In the genomic region with DNA sequence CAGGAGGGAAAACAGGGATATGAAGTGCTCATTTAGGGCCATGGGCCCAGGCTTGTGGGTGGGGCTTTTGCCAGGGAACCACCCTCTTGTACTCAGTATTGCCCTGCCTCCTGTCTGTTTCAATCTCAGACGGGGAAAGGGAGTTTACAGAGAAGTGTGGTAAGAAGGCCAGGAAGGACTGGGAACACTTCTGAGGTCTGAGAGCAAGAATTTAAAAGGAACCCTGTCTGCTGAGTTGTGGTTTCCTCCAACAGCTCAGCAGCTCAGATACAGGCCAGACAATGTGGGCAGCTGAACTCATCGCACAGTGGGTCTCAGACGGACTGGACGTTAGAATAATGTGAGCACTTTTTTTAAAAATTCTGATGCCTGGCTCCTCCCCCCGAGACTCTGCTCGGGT, we compare ENCODE assay signal across 17 cellular contexts.
DNase-seq lines count a peak whose midpoint lies in the region; ATAC-seq and TF ChIP-seq lines count a peak whose summit lies in the region.
"Had no signal": no experiment of that assay in that cellular context is flagged by ENCODE, and none has a peak within 500 bp of the region (broad histone marks: within the 10 kb centered on the region; RNA-seq: fewer than 3 reads in every experiment).

No MANE protein-coding gene starts in this region.

- H3K18ac ChIP-seq in neuronal stem cell (ENCODE audit: low read length), result no peak overlapping the region

- no peak overlapping the region for H3K4me3 Mint-ChIP-seq in activated CD8-positive, alpha-beta T cell treated with anti-CD3 and anti-CD28 coated beads for 36 hours

- H3K9ac ChIP-seq in BLaER1, result no peak overlapping the region
- no peak overlapping the region for H3K9ac ChIP-seq in neuronal stem cell (ENCODE audit: low read depth, low read length, poor library complexity)

- no peak overlapping the region for H3K23ac ChIP-seq in neuronal stem cell (ENCODE audit: low read depth, low read length, poor library complexity)

- peaks cover 23% of the 10 kb centered on the region for H3K4me1 Mint-ChIP-seq in activated CD8-positive, alpha-beta T cell treated with anti-CD3 and anti-CD28 coated beads for 36 hours (ENCODE audit: low read depth)

- no peak overlapping the region for H4K91ac ChIP-seq in neuronal stem cell (ENCODE audit: low read depth, low read length, poor library complexity)

- POLR2A ChIA-PET in activated CD8-positive, alpha-beta T cell treated with anti-CD3 and anti-CD28 coated beads for 36 hours (lab: Charles Lee), result interaction anchor here (0.6 to 1.7 kb wide), 3 partner anchors 9 to 27 kb away, joined by 3 read pairs; no protein-coding TSS in a partner anchor

- WGBS in neuronal stem cell (ENCODE audit: extremely low coverage in 2 of 2, insufficient read length in 2 of 2, insufficient replicate concordance in 1 of 2), 2 donors, result no CpG with 5 or more reads among the region's 6 CpGs

- peaks cover 1% of the 10 kb centered on the region for H3K9me3 Mint-ChIP-seq in activated CD8-positive, alpha-beta T cell treated with anti-CD3 and anti-CD28 coated beads for 36 hours

- H3K4me3 ChIP-seq in BLaER1, result peak overlapping the region; percentile 27; the same call in 1 of the 2 replicates
- no peak overlapping the region for H3K4me3 ChIP-seq in neuronal stem cell (ENCODE audit: low read length in 2 of 2)
- H3K4me3 ChIP-seq: ovary, SJSA1 had no signal

- H4K8ac ChIP-seq in neuronal stem cell (ENCODE audit: low read depth, low read length), result no peak overlapping the region

- H3K36me3 ChIP-seq in BLaER1 (no peaks in the 10 kb centered on the region), neuronal stem cell (replicated peaks in 1 of 2; ENCODE audit: control insufficient read depth in 2 of 2, insufficient read depth in 2 of 2, low read length in 2 of 2) (no peaks in the 10 kb centered on the region)
- H3K36me3 ChIP-seq: ovary, SJSA1 had no signal

- H3K27ac ChIP-seq in BLaER1, result no peak overlapping the region; the same call in 1 of the 2 replicates
- no peak overlapping the region for H3K27ac ChIP-seq in neuronal stem cell (replicated peaks; ENCODE audit: low read length)
- H3K27ac ChIP-seq: ovary, SJSA1 had no signal

- no peak overlapping the region for H2BK5ac ChIP-seq in neuronal stem cell (ENCODE audit: low read length)

- intact Hi-C loops in activated CD8-positive, alpha-beta T cell treated with anti-CD3 and anti-CD28 coated beads for 36 hours (cut with micrococcal nuclease), result no loop called here
- intact Hi-C loops in Right ventricle myocardium inferior (cut with DNase I), result no loop called here

- H2AFZ ChIP-seq in neuronal stem cell (ENCODE audit: low read length), result no peak overlapping the region

- H3K14ac ChIP-seq in neuronal stem cell (ENCODE audit: low read length), result no peak overlapping the region

- TF ChIP-seq CTCF in activated CD8-positive, alpha-beta T cell treated with anti-CD3 and anti-CD28 coated beads for 36 hours (IDR thresholded peaks at IDR 0.05), result no peak

- H3K4ac ChIP-seq in neuronal stem cell (ENCODE audit: low read length), result no peak overlapping the region

- no peaks in the 10 kb centered on the region for H3K36me3 Mint-ChIP-seq in activated CD8-positive, alpha-beta T cell treated with anti-CD3 and anti-CD28 coated beads for 36 hours (ENCODE audit: low read depth)

- in situ Hi-C loops in KBM-7 (cut with MboI; ENCODE audit: low pct_unique_long_range_greater_than_20kb, low sequenced_read_pairs), result no loop called here

- no peaks in the 10 kb centered on the region for H4K20me1 ChIP-seq in BLaER1

- H3K79me1 ChIP-seq in neuronal stem cell (ENCODE audit: low read depth, low read length), result no peaks in the 10 kb centered on the region

- no peaks in the 10 kb centered on the region for H3K27me3 Mint-ChIP-seq in activated CD8-positive, alpha-beta T cell treated with anti-CD3 and anti-CD28 coated beads for 36 hours

- no peaks in the 10 kb centered on the region for H3K27me3 ChIP-seq in BLaER1
- H3K27me3 ChIP-seq in neuronal stem cell (ENCODE audit: control insufficient read depth in 3 of 3, insufficient read depth in 3 of 3, low read depth in 1 of 3, low read length in 3 of 3), result no peaks in the 10 kb centered on the region
- H3K27me3 ChIP-seq: ovary, SJSA1 had no signal

- CTCF ChIA-PET in activated CD8-positive, alpha-beta T cell treated with anti-CD3 and anti-CD28 coated beads for 36 hours (lab: Charles Lee), result no interaction called here

- H2AK5ac ChIP-seq in neuronal stem cell (ENCODE audit: low read depth, low read length), result no peak overlapping the region

- H3K9me3 ChIP-seq in BLaER1, result peaks cover 23% of the 10 kb centered on the region
- no peaks in the 10 kb centered on the region for H3K9me3 ChIP-seq in neuronal stem cell (replicated peaks in 1 of 2; ENCODE audit: control insufficient read depth in 2 of 2, insufficient read depth in 1 of 2, low read depth in 1 of 2, low read length in 2 of 2)
- H3K9me3 ChIP-seq: ovary had no signal

- no peak overlapping the region for H2BK15ac ChIP-seq in neuronal stem cell (ENCODE audit: low read length)

- no peak overlapping the region for H2BK120ac ChIP-seq in neuronal stem cell (ENCODE audit: low read depth, low read length)

- DNase-seq in KBM-7 (peak; percentile 39), glomerular visceral epithelial cell (ENCODE audit: extremely low spot score) (peak; percentile 53), Right ventricle myocardium inferior (ENCODE audit: missing footprints) (no peak), neuronal stem cell (ENCODE audit: low spot score) (no peak)
- DNase-seq in activated CD8-positive, alpha-beta T cell treated with anti-CD3 and anti-CD28 coated beads for 36 hours, result no peak
- no peak for DNase-seq in stimulated activated CD4-positive, alpha-beta T cell treated with anti-CD3 and anti-CD28 coated beads, Interleukin-4, amount 100 ng/mL, for 4 hours
- DNase-seq: activated gamma-delta T cell; effector CD4-positive, alpha-beta T cell; hippocampal formation; midbrain; NCI-H1694 treated with DMSO at 0.1 percent for 48 hours; NCI-H446 treated with DMSO at 0.1 percent for 48 hours; ovary had no signal

- no peak overlapping the region for H2BK12ac ChIP-seq in neuronal stem cell (ENCODE audit: low read length)

- H3K4me1 ChIP-seq in BLaER1, result peaks cover 39% of the 10 kb centered on the region
- H3K4me1 ChIP-seq in neuronal stem cell (ENCODE audit: control insufficient read depth in 2 of 2, insufficient read depth in 1 of 2, low read depth in 1 of 2, low read length in 2 of 2), result no peaks in the 10 kb centered on the region

- H3K4me2 ChIP-seq in BLaER1 (peak overlapping the region; percentile 73), neuronal stem cell (ENCODE audit: insufficient read depth, low read length, poor library complexity, severe bottlenecking) (no peak overlapping the region)

- H3K27ac Mint-ChIP-seq in activated CD8-positive, alpha-beta T cell treated with anti-CD3 and anti-CD28 coated beads for 36 hours, result peak overlapping the region; percentile 55

- ATAC-seq in activated CD8-positive, alpha-beta T cell treated with anti-CD3 and anti-CD28 coated beads for 36 hours, result no peak
- ATAC-seq in HG03342 (IDR thresholded peaks at IDR 0.05; ENCODE audit: unreplicated experiment), result no peak
- ATAC-seq in Right ventricle myocardium inferior, result no peak
- ATAC-seq: HCT116 had no signal

Comparison
In these comparisons a context has a peak if more than half of its experiments do, and no peak if none do; other contexts are left out.
1. DNase-seq: peak in KBM-7 (single experiment) and glomerular visceral epithelial cell (single experiment); none in activated CD8-positive, alpha-beta T cell treated with anti-CD3 and anti-CD28 coated beads for 36 hours (single experiment), stimulated activated CD4-positive, alpha-beta T cell treated with anti-CD3 and anti-CD28 coated beads, Interleukin-4, amount 100 ng/mL, for 4 hours (0 of 2), Right ventricle myocardium inferior (single experiment) and neuronal stem cell (single experiment).